24 cellular contexts compared by ENCODE assay signal in genomic region chr20:47428164-47428563, GRCh38.
"Had no signal": no experiment of that assay in that cellular context is flagged by ENCODE, and none has a peak within 500 bp of the region (broad histone marks: within the 10 kb centered on the region; RNA-seq: fewer than 3 reads in every experiment).

No MANE protein-coding gene starts in this region.

- H3K9ac ChIP-seq: neural progenitor cell had no signal

- H3K4me3 Mint-ChIP-seq: activated CD4-positive, alpha-beta T cell treated with anti-CD3 and anti-CD28 coated beads for 36 hours; activated T-helper 1 cell treated with anti-CD3 and anti-CD28 coated beads, Interleukin-12 subunit alpha, Interleukin-12 subunit beta, Interleukin-2, Interleukin-4 antibody, amounts not matched to agents 30 ng/mL and 10 ng/mL and 1 ng/mL, durations not matched to agents 14 hours and 24 hours and 36 hours; memory B cell; naive thymus-derived CD4-positive, alpha-beta T cell; neural progenitor cell had no signal

- H3K4me2 ChIP-seq: neural progenitor cell had no signal

- H3K4me1 Mint-ChIP-seq: activated CD4-positive, alpha-beta T cell treated with anti-CD3 and anti-CD28 coated beads for 36 hours had no signal

- H3K4me3 ChIP-seq: adrenal gland, breast epithelium, coronary artery, neural progenitor cell, prostate gland, right atrium auricular region, stomach, testis had no signal

- H3K4me1 ChIP-seq: adrenal gland, breast epithelium, neural progenitor cell, prostate gland, right atrium auricular region, testis had no signal

- H3K27me3 ChIP-seq: adrenal gland, breast epithelium, neural progenitor cell, right atrium auricular region, stomach, testis had no signal

- H3K27me3 Mint-ChIP-seq: activated CD4-positive, alpha-beta T cell treated with anti-CD3 and anti-CD28 coated beads for 36 hours; memory B cell had no signal

- H3K27ac Mint-ChIP-seq: activated CD4-positive, alpha-beta T cell treated with anti-CD3 and anti-CD28 coated beads for 36 hours; activated T-helper 1 cell treated with anti-CD3 and anti-CD28 coated beads, Interleukin-12 subunit alpha, Interleukin-12 subunit beta, Interleukin-2, Interleukin-4 antibody, amounts not matched to agents 30 ng/mL and 10 ng/mL and 1 ng/mL, durations not matched to agents 14 hours and 24 hours and 36 hours; memory B cell; naive thymus-derived CD4-positive, alpha-beta T cell; neural progenitor cell had no signal

- H3K36me3 ChIP-seq: adrenal gland, breast epithelium, neural progenitor cell, prostate gland, right atrium auricular region, stomach had no signal

- H3K27ac ChIP-seq: adrenal gland, breast epithelium, coronary artery, neural progenitor cell, prostate gland, right atrium auricular region, stomach, testis had no signal

- H3K9me3 ChIP-seq: prostate gland, testis had no signal

- ATAC-seq: activated CD4-positive, alpha-beta T cell treated with anti-CD3 and anti-CD28 coated beads for 36 hours; activated naive CD4-positive, alpha-beta T cell treated with anti-CD3 and anti-CD28 coated beads, Interleukin-2, amount 50 U/mL, for 72 hours; left ventricle myocardium superior; naive thymus-derived CD4-positive, alpha-beta T cell had no signal

- DNase-seq: activated CD4-positive, alpha-beta T cell treated with anti-CD3 and anti-CD28 coated beads for 36 hours; activated CD4-positive, alpha-beta T cell treated with anti-CD3 and anti-CD28 coated beads, Interleukin-2, amount 50 U/mL, for 48 hours; activated gamma-delta T cell treated with Interleukin-2 at 50 U/mL for 16 hours; hypothalamus; kidney glomerular epithelial cell; left ventricle myocardium superior; naive thymus-derived CD4-positive, alpha-beta T cell; stimulated activated CD4-positive, alpha-beta T cell treated with anti-CD3 and anti-CD28 coated beads, Interleukin-2, amount 100 ng/mL, for 48 hours; stomach; T-helper 2 cell; testis had no signal

- FAIRE-seq: astrocyte, endometrium, frontal cortex, TTC549 had no signal
